10 cellular contexts compared by ENCODE assay signal in the genomic region with DNA sequence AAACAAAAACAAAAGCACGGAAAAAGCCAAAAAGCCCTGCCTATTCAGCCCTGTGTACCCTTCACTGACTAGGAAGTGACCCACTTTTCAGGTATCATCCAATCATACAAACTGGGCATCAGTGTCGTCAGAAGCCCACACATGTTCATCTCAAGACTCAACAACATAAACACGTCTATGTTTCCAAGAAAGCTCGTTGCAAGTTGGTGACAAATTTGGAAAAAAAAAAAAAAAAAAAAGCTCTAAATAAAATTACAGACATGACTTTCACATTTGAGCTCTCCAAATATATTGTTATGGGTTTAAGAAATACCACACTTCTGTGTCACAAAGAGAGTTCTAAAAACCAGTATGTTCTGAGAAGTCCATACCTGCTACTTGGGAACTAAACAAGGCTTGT.
DNase-seq lines count a peak whose midpoint lies in the region; ATAC-seq and TF ChIP-seq lines count a peak whose summit lies in the region.
"Had no signal": no experiment of that assay in that cellular context is flagged by ENCODE, and none has a peak within 500 bp of the region (broad histone marks: within the 10 kb centered on the region; RNA-seq: fewer than 3 reads in every experiment).

No MANE protein-coding gene starts in this region.

- peak overlapping the region in 2 of 3 donors; percentile 67 to 89 for H3K27ac Mint-ChIP-seq in IgD-negative memory B cell
- peak overlapping the region in 6 of 10 donors; percentile 25 to 87 (median 64) for H3K27ac Mint-ChIP-seq in naive thymus-derived CD8-positive, alpha-beta T cell

- H3K27ac ChIP-seq in brain microvascular endothelial cell: peak overlapping the region; percentile 74
- peak overlapping the region in 1 of 2 donors; percentile 6 for H3K27ac ChIP-seq in left lung
- H3K27ac ChIP-seq: esophagus muscularis mucosa had no signal

- no peaks in the 10 kb centered on the region for H3K9me3 Mint-ChIP-seq in IgD-negative memory B cell
- H3K9me3 Mint-ChIP-seq in naive thymus-derived CD8-positive, alpha-beta T cell: no peaks in the 10 kb centered on the region

- peaks cover 2% of the 10 kb centered on the region for H3K36me3 ChIP-seq in brain microvascular endothelial cell (replicated peaks)
- H3K36me3 ChIP-seq in left lung: peaks cover 0 to 10% of the 10 kb centered on the region in 2 donors

- peaks cover 59 to 69% (median 60%) of the 10 kb centered on the region in 3 donors for H3K4me1 Mint-ChIP-seq in IgD-negative memory B cell
- H3K4me1 Mint-ChIP-seq in naive thymus-derived CD8-positive, alpha-beta T cell: peaks cover 40 to 91% (median 89%) of the 10 kb centered on the region in 4 donors

- intact Hi-C loops in left lung (cut with DNase I): no loop called here

- peak; percentile 38 for ATAC-seq in naive thymus-derived CD8-positive, alpha-beta T cell
- no peak for ATAC-seq in left lung

- no peaks in the 10 kb centered on the region for H3K9me3 ChIP-seq in left lung
- H3K9me3 ChIP-seq: esophagus muscularis mucosa had no signal

- no peaks in the 10 kb centered on the region for H3K27me3 Mint-ChIP-seq in IgD-negative memory B cell
- H3K27me3 Mint-ChIP-seq in naive thymus-derived CD8-positive, alpha-beta T cell: no peaks in the 10 kb centered on the region

- peaks cover 16 to 43% of the 10 kb centered on the region in 2 donors for H3K4me1 ChIP-seq in left lung

- H3K27me3 ChIP-seq in brain microvascular endothelial cell (replicated peaks): no peaks in the 10 kb centered on the region
- no peaks in the 10 kb centered on the region for H3K27me3 ChIP-seq in left lung
- H3K27me3 ChIP-seq: esophagus muscularis mucosa had no signal

- DNase-seq in AG20443 (ENCODE audit: low spot score) (peak; percentile 26), brain microvascular endothelial cell (no peak), KBM-7 (no peak), GM13976 (ENCODE audit: low spot score) (no peak), left lung (no peak)
- DNase-seq in naive thymus-derived CD8-positive, alpha-beta T cell: no peak
- DNase-seq in stimulated activated CD4-positive, alpha-beta T cell treated with anti-CD3 and anti-CD28 coated beads, Interleukin-12 subunit alpha, Interleukin-12 subunit beta, amount 100 ng/mL, for 4 hours: no peak
- DNase-seq: NCI-H1694 treated with DMSO at 0.1 percent for 48 hours had no signal

- POLR2A ChIA-PET in naive thymus-derived CD8-positive, alpha-beta T cell (lab: Charles Lee): interaction anchor here (0.6 to 1.0 kb wide), 2 partner anchors 13 to 116 kb away, joined by 3 to 4 read pairs; no protein-coding TSS in a partner anchor

- H3K36me3 Mint-ChIP-seq in IgD-negative memory B cell: peaks cover 5% of the 10 kb centered on the region
- H3K36me3 Mint-ChIP-seq in naive thymus-derived CD8-positive, alpha-beta T cell: peaks cover 9 to 61% (median 11%) of the 10 kb centered on the region in 3 donors

- H3K4me3 Mint-ChIP-seq in IgD-negative memory B cell: no peak overlapping the region
- H3K4me3 Mint-ChIP-seq in naive thymus-derived CD8-positive, alpha-beta T cell: peak overlapping the region in 4 of 10 donors; percentile 1 to 36 (median 26)

- no peak overlapping the region for H3K4me3 ChIP-seq in brain microvascular endothelial cell (ENCODE audit: low read depth, low read length)
- H3K4me3 ChIP-seq in left lung: no peak overlapping the region
- H3K4me3 ChIP-seq: esophagus muscularis mucosa had no signal

- no peak for TF ChIP-seq CTCF in brain microvascular endothelial cell (IDR thresholded peaks at IDR 0.05; ENCODE audit: low read depth, low read length, missing control alignments)
- TF ChIP-seq CTCF in GM13976 (IDR thresholded peaks at IDR 0.05; ENCODE audit: borderline replicate concordance, control extremely low read depth, extremely low read depth, insufficient read depth, missing control alignments): no peak
- no peak for TF ChIP-seq CTCF in left lung (IDR thresholded peaks at IDR 0.05)

- in situ Hi-C loops in brain microvascular endothelial cell (cut with HindIII; ENCODE audit: low pct_ligation_motif_present, low sequenced_read_pairs) (no loop called here), KBM-7 (cut with MboI; ENCODE audit: low pct_unique_long_range_greater_than_20kb, low sequenced_read_pairs) (no loop called here), GM13976 (cut with MboI; ENCODE audit: low sequenced_read_pairs, unreplicated experiment) (no loop called here)
